1 cellular context compared by ENCODE assay signal in the genomic region with DNA sequence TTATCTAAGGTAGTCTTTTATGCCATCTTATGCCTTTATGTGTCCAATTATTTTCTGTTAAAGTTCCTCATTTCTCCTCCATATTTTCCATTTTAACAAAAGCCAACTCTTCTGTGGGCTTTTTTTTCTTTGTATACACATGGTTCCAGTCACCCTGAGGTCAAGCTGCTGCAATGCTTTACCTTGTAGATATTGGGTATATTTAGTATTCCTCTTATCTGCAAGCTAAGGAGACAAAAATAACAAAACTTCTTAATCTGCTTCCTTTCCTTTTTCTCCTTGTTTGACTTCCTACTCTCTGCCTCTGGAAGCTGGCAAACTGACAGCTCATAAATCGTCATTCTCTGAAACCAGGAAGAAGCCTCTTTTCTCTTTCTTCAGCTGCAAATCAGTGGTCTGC.
TF ChIP-seq lines count a peak whose summit lies in the region.

No MANE protein-coding gene starts in this region.

TF ChIP-seq in H1, 55 proteins besides CTCF, POLR2A, EP300 and RAD21:
- no peak for TF ChIP-seq TEAD4 (IDR thresholded peaks at IDR 0.05; ENCODE audit: low read depth, low read length)
- no peak for TF ChIP-seq BRCA1 (IDR thresholded peaks at IDR 0.05; ENCODE audit: low read depth, low read length)
- no peak for TF ChIP-seq GTF2F1 (IDR thresholded peaks at IDR 0.05; ENCODE audit: borderline replicate concordance, low read depth, low read length)
- TF ChIP-seq SUZ12 (IDR thresholded peaks at IDR 0.05; ENCODE audit: low read length): no peak
- no peak for TF ChIP-seq NRF1 (IDR thresholded peaks at IDR 0.05; ENCODE audit: low read depth, low read length)
- no peak for TF ChIP-seq POLR2AphosphoS5 (IDR thresholded peaks at IDR 0.05; ENCODE audit: low read depth, low read length)
